ENCODE assay signal across 29 cellular contexts in the genomic region with DNA sequence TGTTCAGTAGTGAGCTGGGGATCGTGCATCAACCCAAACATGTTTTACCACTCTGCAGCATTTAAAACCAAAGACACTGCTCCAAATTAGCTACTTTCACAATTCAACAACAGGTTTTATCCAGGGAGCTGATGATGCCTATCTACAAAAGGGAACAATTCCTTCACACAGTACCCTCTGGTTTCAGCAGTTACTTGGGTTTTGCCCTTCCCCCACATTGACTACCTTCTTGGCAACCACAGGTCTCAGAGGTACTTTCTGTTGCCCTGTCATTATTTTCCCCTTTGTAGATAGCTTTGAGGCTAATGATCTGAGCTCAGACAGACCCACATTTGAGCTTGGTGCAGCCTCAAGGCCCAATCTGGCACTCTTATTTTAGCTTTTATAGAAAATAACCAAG.
DNase-seq lines count a peak whose midpoint lies in the region; ATAC-seq, FAIRE-seq and TF ChIP-seq lines count a peak whose summit lies in the region.
"Had no signal": no experiment of that assay in that cellular context is flagged by ENCODE, and none has a peak within 500 bp of the region (broad histone marks: within the 10 kb centered on the region; RNA-seq: fewer than 3 reads in every experiment).

No MANE protein-coding gene starts in this region.

- H2BK5ac ChIP-seq in H1 (ENCODE audit: low read depth, low read length): no peak overlapping the region

- H3K56ac ChIP-seq in H1 (replicated peaks; ENCODE audit: insufficient read length, low read depth, low read length): no peak overlapping the region

- no peak overlapping the region for H4K5ac ChIP-seq in H1 (ENCODE audit: insufficient read length, low read depth, low read length)

- H2BK12ac ChIP-seq in H1 (ENCODE audit: low read depth, low read length): no peak overlapping the region

- no peak for FAIRE-seq in H1 (lab: Jason Lieb, UNC)

- H3K4ac ChIP-seq in H1 (replicated peaks; ENCODE audit: insufficient read length, low read depth, low read length): no peak overlapping the region

- H4K20me1 ChIP-seq in BLaER1: no peaks in the 10 kb centered on the region
- H4K20me1 ChIP-seq in H1 (replicated peaks in 1 of 2; ENCODE audit: control insufficient read depth in 1 of 2, insufficient read depth in 2 of 2, low read length in 2 of 2): no peaks in the 10 kb centered on the region

- no peak overlapping the region for H2BK120ac ChIP-seq in H1 (replicated peaks; ENCODE audit: low read depth, low read length)

- POLR2A ChIA-PET in H1 (lab: Charles Lee; ENCODE audit: partially characterized antibody): no interaction called here

- no peak overlapping the region for H3K27ac Mint-ChIP-seq in activated CD4-positive, alpha-beta T cell treated with anti-CD3 and anti-CD28 coated beads, Interleukin-2, amount 10 ng/mL, durations not matched to agents 24 days and 14 days
- H3K27ac Mint-ChIP-seq: CD8-positive, alpha-beta T cell; H9; stimulated activated naive CD8-positive, alpha-beta T cell treated with anti-CD3 and anti-CD28 coated beads, Interleukin-15, Interleukin-2, amounts not matched to agents 100 ng/mL and 50 ng/mL, for 24 hours; T-helper 17 cell had no signal

- H3K4me1 Mint-ChIP-seq in activated CD4-positive, alpha-beta T cell treated with anti-CD3 and anti-CD28 coated beads, Interleukin-2, amount 10 ng/mL, durations not matched to agents 24 days and 14 days: peaks cover 2% of the 10 kb centered on the region
- H3K4me1 Mint-ChIP-seq: neural crest cell, T-helper 17 cell had no signal

- H3K4me1 ChIP-seq in BLaER1 (peaks cover 9% of the 10 kb centered on the region; the same call in 1 of the 2 replicates), H1 (replicated peaks in 1 of 4; ENCODE audit: control insufficient read depth in 3 of 4, insufficient read depth in 4 of 4, low read length in 3 of 4) (peaks cover 0 to 5% (median 0%) of the 10 kb centered on the region in 4 experiments; a peak in 1 of 7 replicates), suprapubic skin (no peaks in the 10 kb centered on the region)
- H3K4me1 ChIP-seq: A549, pancreas, right atrium auricular region, vagina had no signal

- no peak for DNase-seq in H1 (ENCODE audit: low read depth in 1 of 2, low spot score in 2 of 2)
- DNase-seq in activated CD4-positive, alpha-beta T cell treated with anti-CD3 and anti-CD28 coated beads, Interleukin-2, amount 10 ng/mL, durations not matched to agents 24 days and 14 days: no peak
- DNase-seq in suprapubic skin (ENCODE audit: low spot score in 2 of 2): no peak
- no peak for DNase-seq in GDM1 (lab: John Stamatoyannopoulos, UW)
- no peak for DNase-seq in DMS53 (lab: John Stamatoyannopoulos, UW)
- DNase-seq: activated CD4-positive, CD25-positive, alpha-beta regulatory T cell; activated naive CD4-positive, alpha-beta T cell; activated T-cell treated with anti-CD3 and anti-CD28 coated beads, Interleukin-2, amount 50 U/mL, for 48 hours; CD8-positive, alpha-beta T cell; effector CD8-positive, alpha-beta T cell; H9; NCI-H1092; NCI-H187 treated with DMSO at 0.1 percent for 48 hours; NCI-H526 treated with DMSO at 0.1 percent for 48 hours; pancreas; Right ventricle myocardium superior; small intestine; T-helper 17 cell had no signal

- H4K91ac ChIP-seq in H1 (replicated peaks; ENCODE audit: insufficient read length, low read length): no peak overlapping the region

- H3K9ac ChIP-seq in BLaER1 (no peak overlapping the region), H1 (replicated peaks in 1 of 4; ENCODE audit: extremely low read depth in 1 of 4, low read depth in 3 of 4, low read length in 3 of 4) (no peak overlapping the region)

- ATAC-seq in GM18502 (IDR thresholded peaks at IDR 0.05; ENCODE audit: poor library complexity, unreplicated experiment) (peak; percentile 48), HG03432 (IDR thresholded peaks at IDR 0.05; ENCODE audit: unreplicated experiment) (peak; percentile 66)
- ATAC-seq: A549; CD8-positive, alpha-beta T cell; Panc1; pancreas; T-helper 17 cell had no signal

- no peaks in the 10 kb centered on the region for H3K79me2 ChIP-seq in H1 (ENCODE audit: control insufficient read depth in 1 of 2, insufficient read depth in 2 of 2, low read length in 2 of 2)

- H3K4me3 ChIP-seq in BLaER1: no peak overlapping the region
- no peak overlapping the region for H3K4me3 ChIP-seq in H1 (ENCODE audit: extremely low read depth in 1 of 4, insufficient read depth in 2 of 4, low read depth in 3 of 4, low read length in 4 of 4)
- H3K4me3 ChIP-seq in suprapubic skin: no peak overlapping the region
- H3K4me3 ChIP-seq: A549, coronary artery, pancreas, right atrium auricular region, vagina had no signal

- H3K4me2 ChIP-seq in BLaER1: peak overlapping the region; percentile 21; the same call in 1 of the 2 replicates
- no peak overlapping the region for H3K4me2 ChIP-seq in H1 (ENCODE audit: insufficient read depth in 1 of 2, low read depth in 2 of 2, low read length in 2 of 2)
- H3K4me2 ChIP-seq: A549 had no signal

- H3K4me3 Mint-ChIP-seq in activated CD4-positive, alpha-beta T cell treated with anti-CD3 and anti-CD28 coated beads, Interleukin-2, amount 10 ng/mL, durations not matched to agents 24 days and 14 days: no peak overlapping the region
- H3K4me3 Mint-ChIP-seq: CD8-positive, alpha-beta T cell; H9; neural crest cell; stimulated activated naive CD8-positive, alpha-beta T cell treated with anti-CD3 and anti-CD28 coated beads, Interleukin-15, Interleukin-2, amounts not matched to agents 100 ng/mL and 50 ng/mL, for 24 hours; T-helper 17 cell had no signal

- intact Hi-C loops in activated CD4-positive, alpha-beta T cell treated with anti-CD3 and anti-CD28 coated beads, Interleukin-2, amount 10 ng/mL, durations not matched to agents 24 days and 14 days (cut with micrococcal nuclease): no loop called here

- no peak overlapping the region for H2AK5ac ChIP-seq in H1 (ENCODE audit: low read depth, low read length)

- H3K27me3 Mint-ChIP-seq in activated CD4-positive, alpha-beta T cell treated with anti-CD3 and anti-CD28 coated beads, Interleukin-2, amount 10 ng/mL, durations not matched to agents 24 days and 14 days: peaks cover 2% of the 10 kb centered on the region
- H3K27me3 Mint-ChIP-seq: stimulated activated naive CD8-positive, alpha-beta T cell treated with anti-CD3 and anti-CD28 coated beads, Interleukin-15, Interleukin-2, amounts not matched to agents 100 ng/mL and 50 ng/mL, for 24 hours had no signal

- H3K18ac ChIP-seq in H1 (ENCODE audit: extremely low read depth, low read length): no peak overlapping the region

- TF ChIP-seq POLR2A in H1 (IDR thresholded peaks at IDR 0.05; ENCODE audit: control extremely low read depth in 1 of 2, low read depth in 2 of 2, low read length in 2 of 2): no peak
- TF ChIP-seq POLR2A in suprapubic skin (IDR thresholded peaks at IDR 0.05): no peak

- H3K9me3 Mint-ChIP-seq in activated CD4-positive, alpha-beta T cell treated with anti-CD3 and anti-CD28 coated beads, Interleukin-2, amount 10 ng/mL, durations not matched to agents 24 days and 14 days: no peaks in the 10 kb centered on the region
- H3K9me3 Mint-ChIP-seq: CD8-positive, alpha-beta T cell; H9; neural crest cell; stimulated activated naive CD8-positive, alpha-beta T cell treated with anti-CD3 and anti-CD28 coated beads, Interleukin-15, Interleukin-2, amounts not matched to agents 100 ng/mL and 50 ng/mL, for 24 hours had no signal

- H2BK20ac ChIP-seq in H1 (ENCODE audit: low read length): no peak overlapping the region

- no peaks in the 10 kb centered on the region for H3K79me1 ChIP-seq in H1 (ENCODE audit: low read depth, low read length)

- H3K36me3 ChIP-seq in BLaER1 (no peaks in the 10 kb centered on the region), H1 (ENCODE audit: control insufficient read depth in 2 of 4, insufficient read depth in 4 of 4, low read length in 3 of 4) (no peaks in the 10 kb centered on the region), suprapubic skin (no peaks in the 10 kb centered on the region)
- H3K36me3 ChIP-seq: pancreas, right atrium auricular region, vagina had no signal

- no peak for TF ChIP-seq RAD21 in H1 (IDR thresholded peaks at IDR 0.05 in 1 of 2, conservative IDR thresholded peaks at IDR 0.05 in 1 of 2; ENCODE audit: low read depth in 2 of 2, low read length in 2 of 2)

- TF ChIP-seq CTCF in H1 (IDR thresholded peaks at IDR 0.05; ENCODE audit: control extremely low read depth in 1 of 3, insufficient read depth in 1 of 3, low read depth in 1 of 3, low read length in 3 of 3) (no peak), suprapubic skin (IDR thresholded peaks at IDR 0.05) (no peak)

- 89% methylated on average over 1 of the region's 1 CpG; no CpG with 5 or more reads in 1 of the 2 experiments for WGBS in H1 (ENCODE audit: extremely low coverage in 1 of 2, insufficient coverage in 1 of 2, insufficient read length in 1 of 2, insufficient replicate concordance in 2 of 2, low coverage in 1 of 2, low lambda C conversion rate in 2 of 2, missing lambda C conversion rate in 1 of 2), 2 experiments
- 92% methylated on average over 1 of the region's 1 CpG for WGBS in suprapubic skin

- no peaks in the 10 kb centered on the region for H3K9me3 ChIP-seq in BLaER1
- no peaks in the 10 kb centered on the region for H3K9me3 ChIP-seq in H1 (ENCODE audit: insufficient read depth in 2 of 2, low read depth in 1 of 2, low read length in 1 of 2)
- H3K9me3 ChIP-seq in suprapubic skin: no peaks in the 10 kb centered on the region
- H3K9me3 ChIP-seq: A549, pancreas, right atrium auricular region, vagina had no signal

- no peak overlapping the region for H4K8ac ChIP-seq in H1 (ENCODE audit: extremely low read depth, insufficient read depth, low read length)

- H3K14ac ChIP-seq in H1 (ENCODE audit: insufficient read length): no peak overlapping the region

- H3K27ac ChIP-seq in BLaER1: no peak overlapping the region
- no peak overlapping the region for H3K27ac ChIP-seq in H1 (ENCODE audit: low read depth, low read length)
- H3K27ac ChIP-seq in suprapubic skin: no peak overlapping the region
- H3K27ac ChIP-seq: A549, coronary artery, epithelial cell of prostate, pancreas, right atrium auricular region, vagina had no signal

- no peaks in the 10 kb centered on the region for H3K23me2 ChIP-seq in H1 (ENCODE audit: low read depth, low read length)

- H3K23ac ChIP-seq in H1 (ENCODE audit: insufficient read length): no peak overlapping the region

- H2BK15ac ChIP-seq in H1 (ENCODE audit: low read length): no peak overlapping the region

- TF ChIP-seq EP300 in H1 (IDR thresholded peaks at IDR 0.05; ENCODE audit: borderline replicate concordance in 1 of 2, low read depth in 2 of 2, low read length in 2 of 2) (no peak), suprapubic skin (IDR thresholded peaks at IDR 0.05) (no peak)

- H3K27me3 ChIP-seq in BLaER1 (no peaks in the 10 kb centered on the region), H1 (replicated peaks in 1 of 4; ENCODE audit: control insufficient read depth in 3 of 4, extremely low read depth in 1 of 4, insufficient read depth in 3 of 4, low read length in 3 of 4) (no peaks in the 10 kb centered on the region), suprapubic skin (no peaks in the 10 kb centered on the region)
- H3K27me3 ChIP-seq: pancreas, right atrium auricular region, vagina had no signal

- H3K36me3 Mint-ChIP-seq in activated CD4-positive, alpha-beta T cell treated with anti-CD3 and anti-CD28 coated beads, Interleukin-2, amount 10 ng/mL, durations not matched to agents 24 days and 14 days (ENCODE audit: low read depth): no peaks in the 10 kb centered on the region
- H3K36me3 Mint-ChIP-seq: CD8-positive, alpha-beta T cell had no signal

- 0 out of 2 replicates have a peak overlapping the region, but pooled peaks have one; percentile 2 for H2AFZ ChIP-seq in H1 (ENCODE audit: low read length)

- CTCF ChIA-PET in H1 (lab: Charles Lee; ENCODE audit: partially characterized antibody): interaction anchor here (0.6 to 1.1 kb wide), 3 partner anchors 17 to 253 kb away, joined by 3 read pairs; no protein-coding TSS in a partner anchor
